9 cellular contexts compared by ENCODE assay signal in genomic region chr7:96837583-96837982, GRCh38.
A peak's percentile ranks its signal among the peaks of the same experiment; 100 is the strongest.
DNase-seq lines count a peak whose midpoint lies in the region; ATAC-seq and TF ChIP-seq lines count a peak whose summit lies in the region.
"Had no signal": no experiment of that assay in that cellular context is flagged by ENCODE, and none has a peak within 500 bp of the region (broad histone marks: within the 10 kb centered on the region; RNA-seq: fewer than 3 reads in every experiment).

No MANE protein-coding gene starts in this region.

- peaks cover 2% of the 10 kb centered on the region for H3K9me3 Mint-ChIP-seq in activated CD8-positive, alpha-beta T cell treated with anti-CD3 and anti-CD28 coated beads for 36 hours

- in situ Hi-C loops in GM13976 (cut with MboI; ENCODE audit: low sequenced_read_pairs, unreplicated experiment), result no loop called here

- H3K4me3 Mint-ChIP-seq in activated CD8-positive, alpha-beta T cell treated with anti-CD3 and anti-CD28 coated beads for 36 hours, result peak overlapping the region; percentile 4

- peaks cover 47% of the 10 kb centered on the region for H3K27me3 Mint-ChIP-seq in activated CD8-positive, alpha-beta T cell treated with anti-CD3 and anti-CD28 coated beads for 36 hours

- H3K27me3 ChIP-seq in MG63, result no peaks in the 10 kb centered on the region

- CTCF ChIA-PET in activated CD8-positive, alpha-beta T cell treated with anti-CD3 and anti-CD28 coated beads for 36 hours (lab: Charles Lee), result interaction anchor here (0.6 to 1.5 kb wide), 2 partner anchors 9 to 11 kb away, joined by 3 to 4 read pairs; no protein-coding TSS in a partner anchor

- intact Hi-C loops in activated CD8-positive, alpha-beta T cell treated with anti-CD3 and anti-CD28 coated beads for 36 hours (cut with micrococcal nuclease), result loop anchor here (10.0 kb wide), 2 partner anchors 167 to 513 kb away; partner anchors contain the start of genes DLX6 and SLC25A13

- no peak for TF ChIP-seq CTCF in GM13976 (IDR thresholded peaks at IDR 0.05; ENCODE audit: borderline replicate concordance, control extremely low read depth, extremely low read depth, insufficient read depth, missing control alignments)
- TF ChIP-seq CTCF in activated CD8-positive, alpha-beta T cell treated with anti-CD3 and anti-CD28 coated beads for 36 hours (IDR thresholded peaks at IDR 0.05), result no peak

- no peaks in the 10 kb centered on the region for H3K36me3 Mint-ChIP-seq in activated CD8-positive, alpha-beta T cell treated with anti-CD3 and anti-CD28 coated beads for 36 hours (ENCODE audit: low read depth)

- no peak overlapping the region for H3K4me3 ChIP-seq in MG63
- H3K4me3 ChIP-seq: skin epidermis had no signal

- peaks cover 31% of the 10 kb centered on the region for H3K4me1 Mint-ChIP-seq in activated CD8-positive, alpha-beta T cell treated with anti-CD3 and anti-CD28 coated beads for 36 hours (ENCODE audit: low read depth)

- H3K27ac Mint-ChIP-seq in activated CD8-positive, alpha-beta T cell treated with anti-CD3 and anti-CD28 coated beads for 36 hours, result no peak overlapping the region

- POLR2A ChIA-PET in activated CD8-positive, alpha-beta T cell treated with anti-CD3 and anti-CD28 coated beads for 36 hours (lab: Charles Lee), result interaction anchor here (0.6 kb wide), 1 partner anchor 10 kb away, joined by 3 read pairs; no protein-coding TSS in a partner anchor

- no peaks in the 10 kb centered on the region for H3K36me3 ChIP-seq in MG63

- no peaks in the 10 kb centered on the region for H3K9me3 ChIP-seq in MG63

- ATAC-seq in GM19452 (IDR thresholded peaks at IDR 0.05; ENCODE audit: unreplicated experiment), result peak; percentile 99
- ATAC-seq in HG03135 (IDR thresholded peaks at IDR 0.05; ENCODE audit: unreplicated experiment), result peak; percentile 100
- ATAC-seq in activated CD8-positive, alpha-beta T cell treated with anti-CD3 and anti-CD28 coated beads for 36 hours, result peak; percentile 96

- DNase-seq in GM13976 (ENCODE audit: low spot score) (peak; percentile 33), NCI-H345 (lab: John Stamatoyannopoulos, UW) (no peak), NCI-H1417 (lab: John Stamatoyannopoulos, UW) (no peak), NCI-H1436 (lab: John Stamatoyannopoulos, UW) (no peak), MG63 (no peak)
- DNase-seq in activated CD8-positive, alpha-beta T cell treated with anti-CD3 and anti-CD28 coated beads for 36 hours, result peak; percentile 62

Comparison
In these comparisons a context has a peak if more than half of its experiments do, and no peak if none do; other contexts are left out.
1. DNase-seq: peak in GM13976 (single experiment) and activated CD8-positive, alpha-beta T cell treated with anti-CD3 and anti-CD28 coated beads for 36 hours (single experiment); none in NCI-H345 (single experiment), NCI-H1417 (0 of 3), NCI-H1436 (single experiment) and MG63 (single experiment).
2. Peak in every context shown above with its lines, with median percentiles within 50 percentile points of each other: ATAC-seq.